Comparison of ENCODE assay signal across 13 cellular contexts in genomic region chr12:92558806-92559205, GRCh38.
DNase-seq lines count a peak whose midpoint lies in the region; ATAC-seq and TF ChIP-seq lines count a peak whose summit lies in the region.
"Had no signal": no experiment of that assay in that cellular context is flagged by ENCODE, and none has a peak within 500 bp of the region (broad histone marks: within the 10 kb centered on the region; RNA-seq: fewer than 3 reads in every experiment).

No MANE protein-coding gene starts in this region.

- H3K9me3 Mint-ChIP-seq in CD8-positive, alpha-beta T cell, result no peaks in the 10 kb centered on the region

- H3K36me3 Mint-ChIP-seq in CD8-positive, alpha-beta T cell, result no peaks in the 10 kb centered on the region

- peak overlapping the region; percentile 50 for H3K27ac Mint-ChIP-seq in CD8-positive, alpha-beta T cell

- no peak overlapping the region for H3K4me2 ChIP-seq in PC-9

- no peaks in the 10 kb centered on the region for H3K36me3 ChIP-seq in CD8-positive, alpha-beta T cell (ENCODE audit: insufficient read depth, low read length)
- H3K36me3 ChIP-seq in PC-9 (ENCODE audit: low read depth), result no peaks in the 10 kb centered on the region; the same call in 1 of the 2 replicates

- H3K9me3 ChIP-seq in CD8-positive, alpha-beta T cell (ENCODE audit: low read length), result no peaks in the 10 kb centered on the region
- no peaks in the 10 kb centered on the region for H3K9me3 ChIP-seq in PC-9 (ENCODE audit: insufficient read depth, low read depth)
- H3K9me3 ChIP-seq: psoas muscle had no signal

- intact Hi-C loops in CD8-positive, alpha-beta T cell (cut with DNase I, micrococcal nuclease), result no loop called here
- intact Hi-C loops in PC-9 (cut with micrococcal nuclease; ENCODE audit: unreplicated experiment), result no loop called here

- no peak overlapping the region for H3K4me3 ChIP-seq in CD8-positive, alpha-beta T cell (ENCODE audit: low read depth, low read length)
- H3K4me3 ChIP-seq in GM12864 (ENCODE audit: low read depth, low read length) (peak overlapping the region; percentile 65), PC-9 (no peak overlapping the region)
- H3K4me3 ChIP-seq: psoas muscle had no signal

- CTCF ChIA-PET in CD8-positive, alpha-beta T cell (lab: Charles Lee), result no interaction called here
- CTCF ChIA-PET in PC-9 (lab: Charles Lee), result no interaction called here

- peaks cover 43% of the 10 kb centered on the region for H3K4me1 Mint-ChIP-seq in CD8-positive, alpha-beta T cell (ENCODE audit: low read depth)

- no peaks in the 10 kb centered on the region for H3K9me2 ChIP-seq in PC-9 (ENCODE audit: insufficient read depth)

- H3K79me2 ChIP-seq in PC-9 (ENCODE audit: low read depth), result no peaks in the 10 kb centered on the region

- no peaks in the 10 kb centered on the region for H3K27me3 ChIP-seq in CD8-positive, alpha-beta T cell (ENCODE audit: insufficient read depth, low read length)
- no peaks in the 10 kb centered on the region for H3K27me3 ChIP-seq in PC-9 (ENCODE audit: insufficient read depth, low read depth)

- TF ChIP-seq CTCF in CD8-positive, alpha-beta T cell (IDR thresholded peaks at IDR 0.05), result no peak
- TF ChIP-seq CTCF in GM12864 (IDR thresholded peaks at IDR 0.05; ENCODE audit: low read depth, low read length, missing control alignments), result no peak
- TF ChIP-seq CTCF in PC-9 (conservative IDR thresholded peaks at IDR 0.05), result no peak

- no peaks in the 10 kb centered on the region for H3K27me3 Mint-ChIP-seq in CD8-positive, alpha-beta T cell (ENCODE audit: low read depth)

- peaks cover 27% of the 10 kb centered on the region for H3K4me1 ChIP-seq in CD8-positive, alpha-beta T cell (ENCODE audit: insufficient read depth, low read length)
- H3K4me1 ChIP-seq in PC-9 (replicated peaks; ENCODE audit: insufficient read depth), result no peaks in the 10 kb centered on the region

- H3K27ac ChIP-seq in CD8-positive, alpha-beta T cell (ENCODE audit: low read depth, low read length), result no peak overlapping the region
- no peak overlapping the region for H3K27ac ChIP-seq in PC-9
- H3K27ac ChIP-seq: psoas muscle had no signal

- POLR2A ChIA-PET in CD8-positive, alpha-beta T cell (lab: Charles Lee), result no interaction called here
- POLR2A ChIA-PET in PC-9 (lab: Charles Lee; ENCODE audit: unreplicated experiment), result interaction anchor here (0.6 kb wide), 1 partner anchor 628 kb away, joined by 5 read pairs; no protein-coding TSS in a partner anchor

- no peak for ATAC-seq in CD8-positive, alpha-beta T cell
- ATAC-seq: Panc1, psoas muscle had no signal

- DNase-seq in CD8-positive, alpha-beta T cell, result no peak
- no peak for DNase-seq in GM12864 (ENCODE audit: low read depth)
- no peak for DNase-seq in PC-9
- DNase-seq in foreskin melanocyte, result peak; percentile 67
- DNase-seq in SIG-M5 (lab: John Stamatoyannopoulos, UW), result no peak
- no peak for DNase-seq in AG20443 (ENCODE audit: low spot score)
- no peak for DNase-seq in activated CD4-positive, CD25-positive, alpha-beta regulatory T cell (lab: John Stamatoyannopoulos, UW)
- DNase-seq: caudate nucleus, erythroblast, Kasumi-1, NCI-H2227 treated with DMSO at 0.1 percent for 48 hours, psoas muscle had no signal

- H2AFZ ChIP-seq in PC-9, result 0 out of 2 replicates have a peak overlapping the region, but pooled peaks have one; percentile 48

- H3F3A ChIP-seq in PC-9 (ENCODE audit: insufficient read depth, low read depth), result no peaks in the 10 kb centered on the region

- no TSS peak for BruUV-seq in PC-9 (replicated peaks; lab: Mats Ljungman, UMichigan)

- H3K4me3 Mint-ChIP-seq in CD8-positive, alpha-beta T cell, result no peak overlapping the region

- no peaks in the 10 kb centered on the region for H4K20me1 ChIP-seq in PC-9 (ENCODE audit: insufficient read depth)
